ENCODE assay signal across 20 cellular contexts in genomic region chr3:45205126-45205525, GRCh38. TPM values are rescaled to one million over a fixed set of nuclear protein-coding genes. Genes with fewer than 3 reads are reported as not detected.
A peak's percentile ranks its signal among the peaks of the same experiment; 100 is the strongest.
DNase-seq lines count a peak whose midpoint lies in the region; ATAC-seq and TF ChIP-seq lines count a peak whose summit lies in the region.
"Had no signal": no experiment of that assay in that cellular context is flagged by ENCODE, and none has a peak within 500 bp of the region (broad histone marks: within the 10 kb centered on the region; RNA-seq: fewer than 3 reads in every experiment).

No MANE protein-coding gene starts in this region.

- H3K79me2 ChIP-seq in HCT116 (ENCODE audit: insufficient read depth, low read length), result no peaks in the 10 kb centered on the region
- H3K79me2 ChIP-seq: parathyroid adenoma had no signal

- H4K20me1 ChIP-seq in HCT116 (ENCODE audit: insufficient read depth), result no peaks in the 10 kb centered on the region

- H3K9me3 ChIP-seq in HCT116 (ENCODE audit: control insufficient read depth in 1 of 2, insufficient read depth in 1 of 2, low read depth in 1 of 2, low read length in 2 of 2) (no peaks in the 10 kb centered on the region), RWPE2 (ENCODE audit: severe bottlenecking) (no peaks in the 10 kb centered on the region)
- H3K9me3 ChIP-seq: gastroesophageal sphincter, left ventricle myocardium inferior had no signal

- no peak for TF ChIP-seq RAD21 in HCT116 (IDR thresholded peaks at IDR 0.05; ENCODE audit: low read depth)

- H3K4me3 ChIP-seq in AG10803 (ENCODE audit: low read length) (no peak overlapping the region), HCT116 (replicated peaks in 1 of 2; ENCODE audit: low read depth in 1 of 2, low read length in 2 of 2) (no peak overlapping the region), RWPE2 (ENCODE audit: severe bottlenecking) (no peak overlapping the region), fibroblast of the aortic adventitia (ENCODE audit: low read depth, low read length) (no peak overlapping the region)
- H3K4me3 ChIP-seq: gastroesophageal sphincter, left ventricle myocardium inferior had no signal

- H3K9ac ChIP-seq in HCT116 (ENCODE audit: low read length), result no peak overlapping the region
- H3K9ac ChIP-seq: parathyroid adenoma had no signal

- TF ChIP-seq CTCF in AG10803 (conservative IDR thresholded peaks at IDR 0.05; ENCODE audit: low read length) (no peak), HCT116 (IDR thresholded peaks at IDR 0.05 in 2 of 3, conservative IDR thresholded peaks at IDR 0.05 in 1 of 3; ENCODE audit: borderline replicate concordance in 1 of 3, insufficient read depth in 1 of 3, low read depth in 2 of 3, low read length in 2 of 3) (no peak), RWPE2 (IDR thresholded peaks at IDR 0.05; ENCODE audit: poor library complexity, severe bottlenecking) (no peak), fibroblast of the aortic adventitia (IDR thresholded peaks at IDR 0.05; ENCODE audit: insufficient read depth, low read length) (no peak)

- RAD21 ChIA-PET in HCT116 (lab: Charles Lee; ENCODE audit: low non-redundant PET in 1 of 2, low total read pairs in 2 of 2, uncharacterized antibody in 2 of 2, unreplicated experiment in 2 of 2), result no interaction called here

- H3K27me3 ChIP-seq in HCT116 (ENCODE audit: insufficient read depth, low read length), result no peaks in the 10 kb centered on the region
- H3K27me3 ChIP-seq in RWPE2 (ENCODE audit: insufficient read depth, poor library complexity, severe bottlenecking), result no peaks in the 10 kb centered on the region
- H3K27me3 ChIP-seq: gastroesophageal sphincter had no signal

- CTCF ChIA-PET in HCT116 (lab: Charles Lee), result interaction anchor here (1.1 to 2.9 kb wide), 2 partner anchors 126 to 165 kb away, joined by 3 to 19 read pairs; no protein-coding TSS in a partner anchor

- no peak overlapping the region for H3K4me2 ChIP-seq in HCT116 (ENCODE audit: low read length)

- POLR2A ChIA-PET in HCT116 (lab: Charles Lee), result interaction anchor here (0.5 to 1.3 kb wide), 4 partner anchors 19 to 70 kb away, joined by 3 to 4 read pairs (median 3); no protein-coding TSS in a partner anchor

- DNase-seq in AG10803 (ENCODE audit: low read depth), result peak; percentile 32
- no peak for DNase-seq in HCT116 (ENCODE audit: low read depth, low spot score)
- DNase-seq in RWPE2 (ENCODE audit: low spot score), result no peak
- DNase-seq in fibroblast of the aortic adventitia (ENCODE audit: low read depth), result peak; percentile 56
- DNase-seq in pons (ENCODE audit: low spot score), result no peak
- DNase-seq: activated CD4-positive, alpha-beta T cell treated with anti-CD3 and anti-CD28 coated beads for 36 hours; activated CD8-positive, alpha-beta memory T cell treated with anti-CD3 and anti-CD28 coated beads, Interleukin-2, amount 50 U/mL, for 4 hours; activated naive CD4-positive, alpha-beta T cell; aorta; CD8-positive, alpha-beta memory T cell; endodermal cell; left ventricle myocardium inferior; NCI-H69; SHP77 had no signal

- H3K4me1 ChIP-seq in HCT116 (ENCODE audit: control insufficient read depth in 1 of 2, insufficient read depth in 2 of 2, low read length in 2 of 2), result peaks cover 8 to 33% of the 10 kb centered on the region in 2 experiments
- peaks cover 37% of the 10 kb centered on the region for H3K4me1 ChIP-seq in RWPE2 (ENCODE audit: insufficient read depth, poor library complexity, severe bottlenecking)

- ATAC-seq in HCT116 (no peak), RWPE2 (ENCODE audit: low read depth) (no peak), HG03095 (IDR thresholded peaks at IDR 0.05; ENCODE audit: unreplicated experiment) (no peak), HG03521 (IDR thresholded peaks at IDR 0.05; ENCODE audit: unreplicated experiment) (no peak), GM21529 (IDR thresholded peaks at IDR 0.05; ENCODE audit: unreplicated experiment) (no peak)
- ATAC-seq: activated CD4-positive, alpha-beta T cell treated with anti-CD3 and anti-CD28 coated beads for 36 hours; gastroesophageal sphincter had no signal

- no TSS peak for BruUV-seq in HCT116 (replicated peaks; lab: Mats Ljungman, UMichigan)

- H2AFZ ChIP-seq in HCT116 (ENCODE audit: low read depth, low read length, poor library complexity, severe bottlenecking), result peak overlapping the region; percentile 19
- H2AFZ ChIP-seq: parathyroid adenoma had no signal

- H3K36me3 ChIP-seq in HCT116 (ENCODE audit: control insufficient read depth in 1 of 2, insufficient read depth in 2 of 2, low read length in 2 of 2) (no peaks in the 10 kb centered on the region), RWPE2 (ENCODE audit: low read depth) (no peaks in the 10 kb centered on the region)
- H3K36me3 ChIP-seq: gastroesophageal sphincter, left ventricle myocardium inferior had no signal

- no peaks in the 10 kb centered on the region for H3K9me2 ChIP-seq in HCT116 (ENCODE audit: insufficient read depth)

- TF ChIP-seq POLR2A in HCT116 (IDR thresholded peaks at IDR 0.05; ENCODE audit: borderline replicate concordance, extremely low read depth, insufficient read depth, insufficient read length), result no peak

- intact Hi-C loops in HCT116 (cut with micrococcal nuclease), result no loop called here

- H3K27ac ChIP-seq in HCT116 (ENCODE audit: low read depth, low read length), result no peak overlapping the region
- peak overlapping the region; percentile 37 for H3K27ac ChIP-seq in RWPE2 (ENCODE audit: poor library complexity, severe bottlenecking)
- H3K27ac ChIP-seq: gastroesophageal sphincter, left ventricle myocardium inferior, parathyroid adenoma had no signal

TF ChIP-seq in HCT116, 20 proteins besides CTCF, POLR2A, EP300 and RAD21:
- TF ChIP-seq, protein P1, sequence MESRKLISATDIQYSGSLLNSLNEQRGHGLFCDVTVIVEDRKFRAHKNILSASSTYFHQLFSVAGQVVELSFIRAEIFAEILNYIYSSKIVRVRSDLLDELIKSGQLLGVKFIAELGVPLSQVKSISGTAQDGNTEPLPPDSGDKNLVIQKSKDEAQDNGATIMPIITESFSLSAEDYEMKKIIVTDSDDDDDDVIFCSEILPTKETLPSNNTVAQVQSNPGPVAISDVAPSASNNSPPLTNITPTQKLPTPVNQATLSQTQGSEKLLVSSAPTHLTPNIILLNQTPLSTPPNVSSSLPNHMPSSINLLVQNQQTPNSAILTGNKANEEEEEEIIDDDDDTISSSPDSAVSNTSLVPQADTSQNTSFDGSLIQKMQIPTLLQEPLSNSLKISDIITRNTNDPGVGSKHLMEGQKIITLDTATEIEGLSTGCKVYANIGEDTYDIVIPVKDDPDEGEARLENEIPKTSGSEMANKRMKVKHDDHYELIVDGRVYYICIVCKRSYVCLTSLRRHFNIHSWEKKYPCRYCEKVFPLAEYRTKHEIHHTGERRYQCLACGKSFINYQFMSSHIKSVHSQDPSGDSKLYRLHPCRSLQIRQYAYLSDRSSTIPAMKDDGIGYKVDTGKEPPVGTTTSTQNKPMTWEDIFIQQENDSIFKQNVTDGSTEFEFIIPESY (IDR thresholded peaks at IDR 0.05; ENCODE audit: extremely low read depth, insufficient replicate concordance, low read length), result no peak
- TF ChIP-seq ZFX (IDR thresholded peaks at IDR 0.05), result no peak
- no peak for TF ChIP-seq EGR1 (IDR thresholded peaks at IDR 0.05; ENCODE audit: low read depth)
- no peak for TF ChIP-seq EZH2 (IDR thresholded peaks at IDR 0.05)
- TF ChIP-seq SRF (IDR thresholded peaks at IDR 0.05; ENCODE audit: low read depth), result no peak

RNA-seq across cellular contexts. Expression of gene TMEM158, which starts 21.0 kb away (rescaled TPM):
- total RNA-seq in HCT116 (2021; ENCODE audit: unreplicated experiment) (25.8 TPM), fibroblast of the aortic adventitia (ENCODE audit: low replicate concordance) (4.5 and 19.3 TPM in 2 replicates)
- polyA plus RNA-seq in HCT116 (2012), result 12.8 and 19.5 TPM in 2 replicates
- polyA plus RNA-seq: CD8-positive, alpha-beta memory T cell; IgD-negative memory B cell had no signal

RNA-seq across cellular contexts. Expression of gene CDCP1, which starts 58.9 kb away (rescaled TPM):
- total RNA-seq in HCT116 (2021; ENCODE audit: unreplicated experiment) (196 TPM), fibroblast of the aortic adventitia (ENCODE audit: low replicate concordance) (1.3 and 32.8 TPM in 2 replicates)
- polyA plus RNA-seq in HCT116 (2012), result 167 and 184 TPM in 2 replicates
- polyA plus RNA-seq: CD8-positive, alpha-beta memory T cell; IgD-negative memory B cell had no signal

Comparison
In these comparisons a context has a peak if more than half of its experiments do, and no peak if none do; other contexts are left out.
1. DNase-seq: peak in AG10803 (single experiment) and fibroblast of the aortic adventitia (single experiment); none in HCT116 (single experiment), RWPE2 (single experiment) and pons (single experiment).